Comparison of ENCODE assay signal across 1 cellular context in the genomic region with DNA sequence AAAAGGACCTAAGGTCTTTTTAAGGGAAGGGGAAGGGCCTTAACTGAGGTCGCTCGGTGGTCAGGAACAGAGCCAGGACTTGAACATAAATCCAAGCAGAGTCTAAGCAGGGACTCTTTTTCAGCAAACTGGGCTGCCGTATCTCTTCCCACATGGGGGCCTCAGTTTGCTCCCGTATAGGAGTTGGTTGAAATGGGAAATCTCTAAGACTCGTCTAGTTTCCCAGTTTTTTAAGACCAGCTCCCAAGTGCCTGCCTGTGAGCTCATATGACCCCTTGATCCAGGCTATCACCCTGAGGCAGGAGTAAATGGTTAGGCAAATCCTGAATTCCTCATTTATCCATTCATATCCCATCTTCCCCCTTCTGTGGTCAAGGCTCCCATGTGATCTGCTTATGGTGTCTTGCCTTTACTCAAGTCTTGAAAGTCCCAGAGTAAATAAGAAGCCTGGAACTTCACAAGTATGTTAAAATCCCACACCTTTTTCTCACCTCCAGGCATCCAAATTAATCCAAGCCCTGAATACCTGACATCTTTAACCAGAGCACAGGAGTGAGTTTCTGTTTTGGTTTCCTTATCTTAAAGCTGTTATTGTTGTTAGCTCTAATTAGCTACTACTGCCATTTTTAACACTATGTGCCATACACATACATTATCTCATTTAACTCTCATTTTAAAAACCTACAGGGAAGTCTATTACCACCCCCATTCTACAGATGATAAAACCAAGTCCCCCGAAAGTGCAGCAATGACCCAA.
TF ChIP-seq lines count a peak whose summit lies in the region.

No MANE protein-coding gene starts in this region.

TF ChIP-seq in HepG2, 621 proteins besides CTCF, POLR2A, EP300 and RAD21:
- TF ChIP-seq, protein P1, sequence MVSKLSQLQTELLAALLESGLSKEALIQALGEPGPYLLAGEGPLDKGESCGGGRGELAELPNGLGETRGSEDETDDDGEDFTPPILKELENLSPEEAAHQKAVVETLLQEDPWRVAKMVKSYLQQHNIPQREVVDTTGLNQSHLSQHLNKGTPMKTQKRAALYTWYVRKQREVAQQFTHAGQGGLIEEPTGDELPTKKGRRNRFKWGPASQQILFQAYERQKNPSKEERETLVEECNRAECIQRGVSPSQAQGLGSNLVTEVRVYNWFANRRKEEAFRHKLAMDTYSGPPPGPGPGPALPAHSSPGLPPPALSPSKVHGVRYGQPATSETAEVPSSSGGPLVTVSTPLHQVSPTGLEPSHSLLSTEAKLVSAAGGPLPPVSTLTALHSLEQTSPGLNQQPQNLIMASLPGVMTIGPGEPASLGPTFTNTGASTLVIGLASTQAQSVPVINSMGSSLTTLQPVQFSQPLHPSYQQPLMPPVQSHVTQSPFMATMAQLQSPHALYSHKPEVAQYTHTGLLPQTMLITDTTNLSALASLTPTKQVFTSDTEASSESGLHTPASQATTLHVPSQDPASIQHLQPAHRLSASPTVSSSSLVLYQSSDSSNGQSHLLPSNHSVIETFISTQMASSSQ (IDR thresholded peaks at IDR 0.05; ENCODE audit: low read depth) = no peak
- TF ChIP-seq, protein P1 (CRISPR knock-in tag; IDR thresholded peaks at IDR 0.05; ENCODE audit: borderline replicate concordance) = no peak
- TF ChIP-seq SIN3B (IDR thresholded peaks at IDR 0.05; ENCODE audit: low read length) (no peak), CENPX (CRISPR knock-in tag; IDR thresholded peaks at IDR 0.05) (no peak)
